ENCODE assay signal across 9 cellular contexts in the genomic region with DNA sequence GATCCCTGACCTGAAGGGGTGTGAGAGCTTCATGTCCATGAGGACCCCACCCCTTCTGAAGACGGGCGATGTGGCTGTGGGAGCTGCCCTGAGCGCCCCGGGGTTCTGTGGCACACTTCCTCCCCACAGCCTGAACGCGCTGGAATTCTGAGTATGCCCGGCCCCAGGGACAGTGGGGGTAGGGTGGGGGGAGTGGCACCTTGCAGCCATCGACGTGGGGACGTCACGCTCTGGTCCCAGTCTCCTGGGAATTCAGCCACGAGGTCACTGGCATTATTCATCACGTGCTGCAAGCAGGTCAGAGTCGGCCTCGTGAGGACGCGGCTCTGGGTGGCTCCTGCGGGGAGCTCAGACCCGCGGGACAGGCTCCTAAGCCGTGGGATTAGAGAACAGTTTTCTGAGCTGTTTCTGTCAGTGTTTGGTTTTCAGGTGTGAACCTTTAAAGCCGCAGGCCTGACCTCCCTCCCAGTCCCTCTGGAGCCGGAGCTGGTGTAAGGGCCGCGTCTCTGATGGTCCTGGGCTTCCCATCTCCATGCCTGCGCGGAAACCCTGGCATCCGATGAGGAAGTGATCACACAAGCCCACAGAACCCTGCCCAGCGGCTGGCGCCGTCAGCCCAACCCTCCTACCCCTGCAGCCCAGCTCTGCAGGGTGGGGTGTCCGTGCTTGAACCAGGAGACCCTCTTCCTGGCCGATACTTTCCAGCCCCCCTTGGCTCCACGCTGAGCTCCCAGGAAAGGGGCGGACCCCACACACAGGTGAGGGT. TPM values are rescaled to one million over a fixed set of nuclear protein-coding genes. Genes with fewer than 3 reads are reported as not detected.
A peak's percentile ranks its signal among the peaks of the same experiment; 100 is the strongest.
DNase-seq lines count a peak whose midpoint lies in the region; TF ChIP-seq lines count a peak whose summit lies in the region.
"Had no signal": no experiment of that assay in that cellular context is flagged by ENCODE, and none has a peak within 500 bp of the region (broad histone marks: within the 10 kb centered on the region; RNA-seq: fewer than 3 reads in every experiment).

No MANE protein-coding gene starts in this region.

- H3K9ac ChIP-seq in HUES6 (ENCODE audit: low read length), result peak overlapping the region; percentile 47

- H3K27me3 ChIP-seq in HUES6 (ENCODE audit: control insufficient read depth, insufficient read depth, low read length), result peaks cover 3% of the 10 kb centered on the region; the same call in 1 of the 2 replicates
- no peaks in the 10 kb centered on the region for H3K27me3 ChIP-seq in tibial artery

- peaks cover 17% of the 10 kb centered on the region for H3K4me1 ChIP-seq in HUES6 (ENCODE audit: control insufficient read depth, insufficient read depth, low read length)
- H3K4me1 ChIP-seq in tibial artery, result peaks cover 0 to 32% (median 20%) of the 10 kb centered on the region in 4 donors

- H3K9me3 ChIP-seq in HUES6 (ENCODE audit: control insufficient read depth, insufficient read depth, low read depth, low read length), result no peaks in the 10 kb centered on the region
- no peaks in the 10 kb centered on the region for H3K9me3 ChIP-seq in tibial artery

- no peak for TF ChIP-seq CTCF in tibial artery (IDR thresholded peaks at IDR 0.05)
- no peak for TF ChIP-seq CTCF in GM13977 (IDR thresholded peaks at IDR 0.05; ENCODE audit: extremely low read depth, insufficient read depth, missing control alignments)

- peak overlapping the region; percentile 60 for H3K4me3 ChIP-seq in HUES6 (ENCODE audit: low read depth, low read length)
- peak overlapping the region; percentile 18 to 32 for H3K4me3 ChIP-seq in tibial artery

- intact Hi-C loops in tibial artery (cut with DNase I; ENCODE audit: low total_unique reads), result loop anchor here (2.0 kb wide), 1 partner anchor 32 kb away; no protein-coding TSS in a partner anchor

- DNase-seq in dermis blood vessel endothelial cell (peak; percentile 84), kidney tubule cell (ENCODE audit: low spot score) (peak; percentile 60), tibial artery (peak; percentile 58 to 92), RKO (ENCODE audit: low spot score) (no peak), GM13977 (ENCODE audit: low spot score) (no peak), DMS 273 (lab: John Stamatoyannopoulos, UW; ENCODE audit: unreplicated experiment) (no peak), Ammon's horn (ENCODE audit: low spot score) (no peak)
- DNase-seq: NCI-H446 had no signal

- H3K27ac ChIP-seq in HUES6 (ENCODE audit: low read depth, low read length), result no peak overlapping the region
- H3K27ac ChIP-seq in tibial artery, result peak overlapping the region; percentile 57 to 58

- in situ Hi-C loops in GM13977 (cut with MboI; ENCODE audit: low pct_unique_long_range_greater_than_20kb, low sequenced_read_pairs, unreplicated experiment), result loop anchor here (10.0 kb wide), 1 partner anchor 66 kb away; no protein-coding TSS in a partner anchor

- H3K36me3 ChIP-seq in HUES6 (ENCODE audit: control insufficient read depth, insufficient read depth, low read length), result peaks cover 10% of the 10 kb centered on the region
- peaks cover 0 to 13% (median 0%) of the 10 kb centered on the region in 3 donors for H3K36me3 ChIP-seq in tibial artery

RNA-seq across cellular contexts. Expression of gene GPR146, which starts 16.2 kb away (rescaled TPM):
- 64.5 and 69.9 TPM in 2 replicates for total RNA-seq in dermis blood vessel endothelial cell

RNA-seq across cellular contexts. Expression of gene GPER1, which starts 27.4 kb away (rescaled TPM):
- 1.0 and 2.0 TPM in 2 replicates for total RNA-seq in dermis blood vessel endothelial cell

Comparison
In these comparisons a context has a peak if more than half of its experiments do, and no peak if none do; other contexts are left out.
1. DNase-seq: peak in dermis blood vessel endothelial cell (single experiment), kidney tubule cell (single experiment) and tibial artery (2 of 2); none in RKO (single experiment), GM13977 (single experiment), DMS 273 (single experiment) and Ammon's horn (single experiment).